8 cellular contexts compared by ENCODE assay signal in genomic region chr20:17226410-17227198, GRCh38. TPM values are rescaled to one million over a fixed set of nuclear protein-coding genes. Genes with fewer than 3 reads are reported as not detected.
DNase-seq lines count a peak whose midpoint lies in the region; ATAC-seq and TF ChIP-seq lines count a peak whose summit lies in the region.

A gene with protein sequence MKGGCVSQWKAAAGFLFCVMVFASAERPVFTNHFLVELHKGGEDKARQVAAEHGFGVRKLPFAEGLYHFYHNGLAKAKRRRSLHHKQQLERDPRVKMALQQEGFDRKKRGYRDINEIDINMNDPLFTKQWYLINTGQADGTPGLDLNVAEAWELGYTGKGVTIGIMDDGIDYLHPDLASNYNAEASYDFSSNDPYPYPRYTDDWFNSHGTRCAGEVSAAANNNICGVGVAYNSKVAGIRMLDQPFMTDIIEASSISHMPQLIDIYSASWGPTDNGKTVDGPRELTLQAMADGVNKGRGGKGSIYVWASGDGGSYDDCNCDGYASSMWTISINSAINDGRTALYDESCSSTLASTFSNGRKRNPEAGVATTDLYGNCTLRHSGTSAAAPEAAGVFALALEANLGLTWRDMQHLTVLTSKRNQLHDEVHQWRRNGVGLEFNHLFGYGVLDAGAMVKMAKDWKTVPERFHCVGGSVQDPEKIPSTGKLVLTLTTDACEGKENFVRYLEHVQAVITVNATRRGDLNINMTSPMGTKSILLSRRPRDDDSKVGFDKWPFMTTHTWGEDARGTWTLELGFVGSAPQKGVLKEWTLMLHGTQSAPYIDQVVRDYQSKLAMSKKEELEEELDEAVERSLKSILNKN (plus strand): TSS chr20:17227040. CDS start chr20:17227306, 266 bp downstream.

- H3K27ac ChIP-seq in HEK293 (ENCODE audit: extremely low read depth, low read depth, low read length) (peak within 1 kb of the TSS; percentile 4; the same call in 1 of the 2 replicates), PC-9 (no peak within 1 kb of the TSS)
- H3K27ac ChIP-seq in CD4-positive, alpha-beta memory T cell (ENCODE audit: low read depth, low read length) = no peak within 1 kb of the TSS

- H3K36me3 ChIP-seq in HEK293 (ENCODE audit: control insufficient read depth in 2 of 2, insufficient read depth in 1 of 2, low read length in 2 of 2) (no peaks in the 10 kb centered on the region), PC-9 (ENCODE audit: low read depth) (no peaks in the 10 kb centered on the region)
- H3K36me3 ChIP-seq in CD4-positive, alpha-beta memory T cell (ENCODE audit: insufficient read depth, low read length) = no peaks in the 10 kb centered on the region

- H3K36me3 Mint-ChIP-seq in CD4-positive, alpha-beta memory T cell = no peaks in the 10 kb centered on the region

- peak; percentile 99 for DNase-seq in NCI-H82 (lab: John Stamatoyannopoulos, UW)
- peak; percentile 63 for DNase-seq in middle frontal gyrus (ENCODE audit: extremely low spot score, low spot score)
- DNase-seq in CD4-positive, alpha-beta memory T cell = no peak
- DNase-seq in activated T-cell treated with anti-CD3 and anti-CD28 coated beads for 4 hours = no peak
- DNase-seq in PC-9 = no peak

- H3K4me1 ChIP-seq in HEK293 (ENCODE audit: control insufficient read depth, insufficient read depth, low read length) (peaks cover 19% of the 10 kb centered on the region), PC-9 (replicated peaks; ENCODE audit: insufficient read depth) (no peaks in the 10 kb centered on the region)
- no peaks in the 10 kb centered on the region for H3K4me1 ChIP-seq in CD4-positive, alpha-beta memory T cell (ENCODE audit: insufficient read depth, low read length)

- peaks cover 4% of the 10 kb centered on the region for H3K27me3 ChIP-seq in CD4-positive, alpha-beta memory T cell (ENCODE audit: insufficient read depth, low read length)
- peaks cover 47% of the 10 kb centered on the region for H3K27me3 ChIP-seq in PC-9 (ENCODE audit: insufficient read depth, low read depth)

- H3K4me2 ChIP-seq in PC-9 = no peak within 1 kb of the TSS

- POLR2A ChIA-PET in HEK293 (lab: Yijun Ruan, JAX) (no interaction called here), PC-9 (lab: Charles Lee; ENCODE audit: unreplicated experiment) (no interaction called here)
- POLR2A ChIA-PET in CD4-positive, alpha-beta memory T cell (lab: Charles Lee; ENCODE audit: partially characterized antibody) = no interaction called here

- H3K4me1 Mint-ChIP-seq in CD4-positive, alpha-beta memory T cell = peaks cover 0 to 15% (median 5%) of the 10 kb centered on the region in 4 donors

- no peaks in the 10 kb centered on the region for H3K79me2 ChIP-seq in PC-9 (ENCODE audit: low read depth)

- ATAC-seq in esophagus mucosa (peak; percentile 57), GM19395 (IDR thresholded peaks at IDR 0.05; ENCODE audit: unreplicated experiment) (no peak)

- H3K27ac Mint-ChIP-seq in CD4-positive, alpha-beta memory T cell = no peak within 1 kb of the TSS

- H3K9me3 Mint-ChIP-seq in CD4-positive, alpha-beta memory T cell = peaks cover 0 to 10% (median 4%) of the 10 kb centered on the region in 8 donors

- no TSS peak for BruUV-seq in PC-9 (replicated peaks; lab: Mats Ljungman, UMichigan)

- CTCF ChIA-PET in HEK293 (lab: Yijun Ruan, JAX) (interaction anchor here (0.8 kb wide), 1 partner anchor 165 kb away, joined by 3 read pairs; no protein-coding TSS in a partner anchor), PC-9 (lab: Charles Lee) (no interaction called here)
- CTCF ChIA-PET in CD4-positive, alpha-beta memory T cell (lab: Charles Lee; ENCODE audit: partially characterized antibody) = no interaction called here

- H3K27me3 Mint-ChIP-seq in CD4-positive, alpha-beta memory T cell = peaks cover 37 to 40% of the 10 kb centered on the region in 2 donors

- intact Hi-C loops in CD4-positive, alpha-beta memory T cell (cut with micrococcal nuclease) = no loop called here
- intact Hi-C loops in PC-9 (cut with micrococcal nuclease; ENCODE audit: unreplicated experiment) = no loop called here

- H2AFZ ChIP-seq in PC-9 = no peak within 1 kb of the TSS

- no peak for TF ChIP-seq CTCF in HEK293 (tag by site-specific recombination; IDR thresholded peaks at IDR 0.05)
- TF ChIP-seq CTCF in PC-9 (conservative IDR thresholded peaks at IDR 0.05) = no peak

- no peaks in the 10 kb centered on the region for H3F3A ChIP-seq in PC-9 (ENCODE audit: insufficient read depth, low read depth)

- no peaks in the 10 kb centered on the region for H3K9me2 ChIP-seq in PC-9 (ENCODE audit: insufficient read depth)

- peak within 1 kb of the TSS in 4 of 8 donors; percentile 14 to 57 (median 47) for H3K4me3 Mint-ChIP-seq in CD4-positive, alpha-beta memory T cell

- peak within 1 kb of the TSS; percentile 31 for H3K4me3 ChIP-seq in HEK293 (ENCODE audit: low read depth, low read length)
- no peak within 1 kb of the TSS for H3K4me3 ChIP-seq in CD4-positive, alpha-beta memory T cell (ENCODE audit: low read length in 2 of 2)
- no peak within 1 kb of the TSS for H3K4me3 ChIP-seq in PC-9

- no peaks in the 10 kb centered on the region for H4K20me1 ChIP-seq in PC-9 (ENCODE audit: insufficient read depth)

- H3K9me3 ChIP-seq in HEK293 (ENCODE audit: control insufficient read depth, insufficient read depth, low read depth, low read length) = no peaks in the 10 kb centered on the region
- no peaks in the 10 kb centered on the region for H3K9me3 ChIP-seq in CD4-positive, alpha-beta memory T cell (ENCODE audit: control insufficient read depth in 1 of 2, low read length in 2 of 2)
- no peaks in the 10 kb centered on the region for H3K9me3 ChIP-seq in PC-9 (ENCODE audit: insufficient read depth, low read depth)

TF ChIP-seq in HEK293, 187 proteins besides CTCF, POLR2A, EP300 and RAD21 (continues in another document):
- TF ChIP-seq ZNF2 (tag by site-specific recombination; IDR thresholded peaks at IDR 0.05) (no peak), HIC1 (tag by site-specific recombination; IDR thresholded peaks at IDR 0.05) (peak; percentile 47; the same call in 1 of the 2 replicates), ZEB2 (tag by site-specific recombination; IDR thresholded peaks at IDR 0.05) (peak; percentile 50; the same call in 1 of the 2 replicates), HOXC10 (CRISPR knock-in tag; IDR thresholded peaks at IDR 0.05) (no peak), GLIS2 (tag by site-specific recombination; IDR thresholded peaks at IDR 0.05) (peak; percentile 71; the same call in 1 of the 2 replicates), SP2 (tag by site-specific recombination; IDR thresholded peaks at IDR 0.05) (peak; percentile 32; the same call in 1 of the 2 replicates), ZBTB10 (tag by site-specific recombination; IDR thresholded peaks at IDR 0.05) (peak; percentile 70)
- TF ChIP-seq, protein P1, sequence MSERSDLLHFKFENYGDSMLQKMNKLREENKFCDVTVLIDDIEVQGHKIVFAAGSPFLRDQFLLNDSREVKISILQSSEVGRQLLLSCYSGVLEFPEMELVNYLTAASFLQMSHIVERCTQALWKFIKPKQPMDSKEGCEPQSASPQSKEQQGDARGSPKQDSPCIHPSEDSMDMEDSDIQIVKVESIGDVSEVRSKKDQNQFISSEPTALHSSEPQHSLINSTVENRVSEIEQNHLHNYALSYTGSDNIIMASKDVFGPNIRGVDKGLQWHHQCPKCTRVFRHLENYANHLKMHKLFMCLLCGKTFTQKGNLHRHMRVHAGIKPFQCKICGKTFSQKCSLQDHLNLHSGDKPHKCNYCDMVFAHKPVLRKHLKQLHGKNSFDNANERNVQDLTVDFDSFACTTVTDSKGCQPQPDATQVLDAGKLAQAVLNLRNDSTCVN (tag by site-specific recombination; optimal IDR thresholded peaks at IDR 0.05) = peak; percentile 67

RNA-seq across cellular contexts. Expression of the gene that starts here (rescaled TPM):
- 0.12 TPM for total RNA-seq in esophagus mucosa
- total RNA-seq in CD4-positive, alpha-beta memory T cell = not detected
- polyA plus RNA-seq in CD4-positive, alpha-beta memory T cell = not detected
- total RNA-seq in PC-9 (2021) = not detected in 2 replicates

Comparison
In these comparisons a context has a peak if more than half of its experiments do, and no peak if none do; other contexts are left out.
1. Peak in ATAC-seq in esophagus mucosa; RNA of the gene not detected or under 1 TPM.
2. DNase-seq: peak in NCI-H82 (single experiment) and middle frontal gyrus (single experiment); none in CD4-positive, alpha-beta memory T cell (0 of 5), activated T-cell treated with anti-CD3 and anti-CD28 coated beads for 4 hours (single experiment) and PC-9 (0 of 2).